13 cellular contexts compared by ENCODE assay signal in genomic region chr7:117237646-117238045, GRCh38.
"Had no signal": no experiment of that assay in that cellular context is flagged by ENCODE, and none has a peak within 500 bp of the region (broad histone marks: within the 10 kb centered on the region; RNA-seq: fewer than 3 reads in every experiment).

No MANE protein-coding gene starts in this region.

- H3K4me3 ChIP-seq: gastroesophageal sphincter, lower lobe of right lung, neural progenitor cell, right lobe of liver, smooth muscle cell had no signal

- H3K9me3 ChIP-seq: right lobe of liver had no signal

- H3K36me3 ChIP-seq: gastroesophageal sphincter, lower lobe of right lung, neural progenitor cell, right lobe of liver had no signal

- DNase-seq: activated CD4-positive, alpha-beta memory T cell treated with anti-CD3 and anti-CD28 coated beads for 36 hours; activated CD4-positive, alpha-beta T cell treated with anti-CD3 and anti-CD28 coated beads for 36 hours; activated CD8-positive, alpha-beta memory T cell treated with anti-CD3 and anti-CD28 coated beads, Interleukin-2, amount 10 ng/mL, durations not matched to agents 7 days and 5 days; activated naive CD4-positive, alpha-beta T cell treated with anti-CD3 and anti-CD28 coated beads, Interleukin-2, amount 50 U/mL, for 16 hours; activated T-cell treated with anti-CD3 and anti-CD28 coated beads, Interleukin-2, amount 50 U/mL, for 24 hours; dermis blood vessel endothelial cell; left colon; lower lobe of right lung; right lobe of liver; stimulated activated naive CD8-positive, alpha-beta T cell treated with anti-CD3 and anti-CD28 coated beads, Interleukin-15, amount 100 ng/mL, for 72 hours had no signal

- H3K27me3 ChIP-seq: gastroesophageal sphincter, neural progenitor cell, right lobe of liver had no signal

- ATAC-seq: activated CD4-positive, alpha-beta T cell treated with anti-CD3 and anti-CD28 coated beads for 36 hours; activated CD8-positive, alpha-beta memory T cell treated with anti-CD3 and anti-CD28 coated beads, Interleukin-2, amount 10 ng/mL, durations not matched to agents 7 days and 5 days; gastroesophageal sphincter; left colon; right lobe of liver; stimulated activated naive CD8-positive, alpha-beta T cell treated with anti-CD3 and anti-CD28 coated beads, Interleukin-15, amount 100 ng/mL, for 72 hours had no signal

- H3K4me1 ChIP-seq: gastroesophageal sphincter, lower lobe of right lung, neural progenitor cell, right lobe of liver had no signal

- H3K27ac ChIP-seq: gastroesophageal sphincter, lower lobe of right lung, neural progenitor cell, right lobe of liver had no signal
